Comparison of ENCODE assay signal across 10 cellular contexts in the genomic region with DNA sequence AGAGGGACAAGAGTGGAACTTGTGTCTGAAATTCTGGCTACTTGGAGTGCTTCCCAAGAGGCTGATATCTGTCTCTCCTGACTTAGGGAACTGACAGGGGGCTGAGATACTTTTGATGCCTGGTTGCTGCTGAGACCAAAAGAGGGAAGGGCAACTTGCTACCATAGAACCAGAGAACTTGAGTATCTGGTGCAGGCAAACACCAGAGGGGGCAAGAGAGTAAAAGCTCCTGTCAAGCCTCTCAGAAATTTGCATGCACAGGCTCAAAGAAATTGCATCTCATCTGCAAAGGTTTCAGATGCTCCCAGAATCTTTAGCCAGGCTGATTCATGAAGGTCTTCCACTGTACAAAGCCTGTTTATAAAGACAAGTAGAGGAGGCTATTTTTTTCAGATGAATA.
DNase-seq lines count a peak whose midpoint lies in the region; ATAC-seq and TF ChIP-seq lines count a peak whose summit lies in the region.
"Had no signal": no experiment of that assay in that cellular context is flagged by ENCODE, and none has a peak within 500 bp of the region (broad histone marks: within the 10 kb centered on the region; RNA-seq: fewer than 3 reads in every experiment).

No MANE protein-coding gene starts in this region.

- no peak overlapping the region for H3K27ac ChIP-seq in VCaP

- peak; percentile 76 for TF ChIP-seq CTCF in VCaP (conservative IDR thresholded peaks at IDR 0.05)
- TF ChIP-seq CTCF in GM10248 (IDR thresholded peaks at IDR 0.05; ENCODE audit: control extremely low read depth, extremely low read depth, low read depth, missing control alignments), result no peak

- CTCF ChIA-PET in GM10248 (lab: Yijun Ruan, JAX), result no interaction called here

- POLR2A ChIA-PET in GM10248 (lab: Yijun Ruan, JAX), result no interaction called here

- DNase-seq in CMK (ENCODE audit: low read depth), result peak; percentile 0
- peak; percentile 9 for DNase-seq in Jurkat, Clone E6-1 (ENCODE audit: low read depth, low spot score)
- DNase-seq in islet precursor cell, result peak; percentile 73
- no peak for DNase-seq in NOMO-1 (lab: John Stamatoyannopoulos, UW; ENCODE audit: unreplicated experiment in 2 of 2)
- DNase-seq in GM10248 (ENCODE audit: extremely low spot score), result no peak
- DNase-seq: NCI-H1105 treated with DMSO at 0.1 percent for 48 hours; stimulated activated CD4-positive, alpha-beta T cell treated with anti-CD3 and anti-CD28 coated beads, Interleukin-4, amount 100 ng/mL, for 24 hours had no signal

- ATAC-seq in HG03432 (IDR thresholded peaks at IDR 0.05; ENCODE audit: unreplicated experiment) (no peak), GM18867 (IDR thresholded peaks at IDR 0.05; ENCODE audit: unreplicated experiment) (no peak)

- H3K4me3 ChIP-seq in Jurkat, Clone E6-1 (ENCODE audit: low read length), result no peak overlapping the region

Comparison
In these comparisons a context has a peak if more than half of its experiments do, and no peak if none do; other contexts are left out.
1. DNase-seq: peak in CMK (single experiment), Jurkat, Clone E6-1 (single experiment) and islet precursor cell (single experiment); none in NOMO-1 (0 of 2) and GM10248 (single experiment).